ENCODE assay signal across 19 cellular contexts in genomic region chr3:88984832-88985231, GRCh38.
A peak's percentile ranks its signal among the peaks of the same experiment; 100 is the strongest.
DNase-seq lines count a peak whose midpoint lies in the region; ATAC-seq, FAIRE-seq and TF ChIP-seq lines count a peak whose summit lies in the region.
"Had no signal": no experiment of that assay in that cellular context is flagged by ENCODE, and none has a peak within 500 bp of the region (broad histone marks: within the 10 kb centered on the region; RNA-seq: fewer than 3 reads in every experiment).

No MANE protein-coding gene starts in this region.

- 86% methylated on average over 2 of the region's 2 CpGs for WGBS in smooth muscle cell (ENCODE audit: low lambda C conversion rate)

- no peak overlapping the region for H3K9ac ChIP-seq in astrocyte (ENCODE audit: low read length)
- no peak overlapping the region for H3K9ac ChIP-seq in smooth muscle cell (ENCODE audit: low read depth)
- H3K9ac ChIP-seq: BLaER1 had no signal

- peaks cover 4% of the 10 kb centered on the region for H3K4me1 ChIP-seq in astrocyte (ENCODE audit: insufficient read depth, low read length)
- peaks cover 6% of the 10 kb centered on the region for H3K4me1 ChIP-seq in smooth muscle cell (ENCODE audit: low read depth)
- H3K4me1 ChIP-seq: A549, BLaER1 had no signal

- H3K4me1 Mint-ChIP-seq in astrocyte (ENCODE audit: low read depth, unreplicated experiment) (peaks cover 20% of the 10 kb centered on the region), mesothelial cell of epicardium (peaks cover 27% of the 10 kb centered on the region)
- H3K4me1 Mint-ChIP-seq: CD14-positive monocyte; CD4-positive, alpha-beta memory T cell; GM23338 had no signal

- no peak overlapping the region for H2AFZ ChIP-seq in astrocyte (ENCODE audit: low read depth, low read length)
- H2AFZ ChIP-seq in smooth muscle cell (ENCODE audit: low read depth), result no peak overlapping the region
- H2AFZ ChIP-seq: GM23338 had no signal

- no peaks in the 10 kb centered on the region for H3K36me3 ChIP-seq in astrocyte (ENCODE audit: insufficient read depth, low read length)
- H3K36me3 ChIP-seq in smooth muscle cell (ENCODE audit: low read depth), result no peaks in the 10 kb centered on the region
- H3K36me3 ChIP-seq: BLaER1 had no signal

- H3K4me3 ChIP-seq in astrocyte (ENCODE audit: insufficient read depth, low read depth, low read length), result no peak overlapping the region
- H3K4me3 ChIP-seq in smooth muscle cell, result no peak overlapping the region
- H3K4me3 ChIP-seq: A549, BLaER1, GM23338 had no signal

- H4K20me1 ChIP-seq in astrocyte (ENCODE audit: insufficient read depth, low read length) (no peaks in the 10 kb centered on the region), smooth muscle cell (ENCODE audit: low read depth) (no peaks in the 10 kb centered on the region)
- H4K20me1 ChIP-seq: BLaER1 had no signal

- peaks cover 8% of the 10 kb centered on the region for H3F3A ChIP-seq in smooth muscle cell (ENCODE audit: low read depth)

- ATAC-seq in left ventricle myocardium superior, result peak; percentile 29
- ATAC-seq: A549, GM23338 had no signal

- H3K9me3 ChIP-seq in astrocyte (ENCODE audit: insufficient read depth, low read depth, low read length) (no peaks in the 10 kb centered on the region), smooth muscle cell (replicated peaks; ENCODE audit: low read depth) (no peaks in the 10 kb centered on the region)
- H3K9me3 ChIP-seq: A549, BLaER1 had no signal

- TF ChIP-seq CTCF in astrocyte (IDR thresholded peaks at IDR 0.05; ENCODE audit: insufficient read depth, low read depth, low read length) (no peak), smooth muscle cell (IDR thresholded peaks at IDR 0.05; ENCODE audit: borderline replicate concordance, insufficient read depth, poor library complexity, severe bottlenecking) (no peak), mesothelial cell of epicardium (IDR thresholded peaks at IDR 0.05; ENCODE audit: unreplicated experiment) (no peak)

- H3K27me3 ChIP-seq in astrocyte (ENCODE audit: insufficient read depth, low read length), result no peaks in the 10 kb centered on the region
- H3K27me3 ChIP-seq in smooth muscle cell (ENCODE audit: low read depth), result no peaks in the 10 kb centered on the region
- H3K27me3 ChIP-seq: BLaER1 had no signal

- DNase-seq in left ventricle myocardium superior, result no peak
- no peak for DNase-seq in cardiac septum (ENCODE audit: low spot score)
- DNase-seq in astrocyte (ENCODE audit: low read depth), result peak; percentile 19
- DNase-seq in fibroblast of peridontal ligament (ENCODE audit: extremely low read depth), result peak; percentile 30
- DNase-seq in smooth muscle cell (lab: John Stamatoyannopoulos, UW; ENCODE audit: unreplicated experiment), result no peak
- DNase-seq in mesothelial cell of epicardium (ENCODE audit: low spot score in 2 of 2, unreplicated experiment in 2 of 2), result no peak
- DNase-seq in Ammon's horn (ENCODE audit: low spot score), result no peak
- DNase-seq in kidney tubule cell (ENCODE audit: low spot score), result no peak
- DNase-seq: AML-193; CD4-positive, alpha-beta memory T cell; DMS153; DMS79; GF-D8; HCEC 1CT had no signal

- intact Hi-C loops in left ventricle myocardium superior (cut with micrococcal nuclease) (no loop called here), cardiac septum (cut with DNase I) (no loop called here)

- H3K9me3 Mint-ChIP-seq in astrocyte (ENCODE audit: unreplicated experiment), result no peaks in the 10 kb centered on the region
- no peaks in the 10 kb centered on the region for H3K9me3 Mint-ChIP-seq in mesothelial cell of epicardium
- H3K9me3 Mint-ChIP-seq: GM23338 had no signal

- H3K27me3 Mint-ChIP-seq in astrocyte (ENCODE audit: low read depth, unreplicated experiment) (no peaks in the 10 kb centered on the region), mesothelial cell of epicardium (ENCODE audit: low read depth) (no peaks in the 10 kb centered on the region)
- H3K27me3 Mint-ChIP-seq: CD4-positive, alpha-beta memory T cell had no signal

- no peak overlapping the region for H3K4me3 Mint-ChIP-seq in astrocyte (ENCODE audit: unreplicated experiment)
- no peak overlapping the region for H3K4me3 Mint-ChIP-seq in mesothelial cell of epicardium
- H3K4me3 Mint-ChIP-seq: CD14-positive monocyte; CD4-positive, alpha-beta memory T cell; GM23338 had no signal

- H3K4me2 ChIP-seq in astrocyte (ENCODE audit: low read length) (no peak overlapping the region), smooth muscle cell (peak overlapping the region; percentile 12)
- H3K4me2 ChIP-seq: A549, BLaER1, GM23338 had no signal

- no peak for FAIRE-seq in astrocyte (lab: Jason Lieb, UNC)
- FAIRE-seq: A549, H54 had no signal

- H3K79me2 ChIP-seq in astrocyte (ENCODE audit: insufficient read depth, low read length) (no peaks in the 10 kb centered on the region), smooth muscle cell (ENCODE audit: low read depth) (no peaks in the 10 kb centered on the region)

- H3K36me3 Mint-ChIP-seq in astrocyte (ENCODE audit: low read depth, unreplicated experiment) (no peaks in the 10 kb centered on the region), mesothelial cell of epicardium (no peaks in the 10 kb centered on the region)
- H3K36me3 Mint-ChIP-seq: CD14-positive monocyte; CD4-positive, alpha-beta memory T cell had no signal

- no peak overlapping the region for H3K27ac ChIP-seq in astrocyte (ENCODE audit: low read depth, low read length)
- no peak overlapping the region for H3K27ac ChIP-seq in smooth muscle cell (ENCODE audit: low read depth)
- H3K27ac ChIP-seq: A549, BLaER1 had no signal

- H3K27ac Mint-ChIP-seq in astrocyte (ENCODE audit: unreplicated experiment) (no peak overlapping the region), mesothelial cell of epicardium (no peak overlapping the region)
- H3K27ac Mint-ChIP-seq: CD14-positive monocyte; CD4-positive, alpha-beta memory T cell; GM23338 had no signal

Comparison
In these comparisons a context has a peak if more than half of its experiments do, and no peak if none do; other contexts are left out.
1. DNase-seq: peak in astrocyte (single experiment) and fibroblast of peridontal ligament (single experiment); none in left ventricle myocardium superior (single experiment), cardiac septum (single experiment), smooth muscle cell (single experiment), mesothelial cell of epicardium (0 of 2), Ammon's horn (single experiment) and kidney tubule cell (single experiment).